In genomic region chr14:50451854-50452253, GRCh38 we compare ENCODE assay signal across 22 cellular contexts.
"Had no signal": no experiment of that assay in that cellular context is flagged by ENCODE, and none has a peak within 500 bp of the region (broad histone marks: within the 10 kb centered on the region; RNA-seq: fewer than 3 reads in every experiment).

No MANE protein-coding gene starts in this region.

- H3K27ac ChIP-seq: left ventricle myocardium inferior, ovary, prostate gland, right atrium auricular region, spleen, testis had no signal

- H3K4me3 ChIP-seq: left ventricle myocardium inferior, ovary, prostate gland, right atrium auricular region, spleen, testis had no signal

- FAIRE-seq: endometrium had no signal

- H3K4me1 ChIP-seq: left ventricle myocardium inferior, prostate gland, right atrium auricular region, spleen, testis had no signal

- DNase-seq: activated B cell treated with CpG ODN at 0.5 μM for 24 hours; activated CD4-positive, alpha-beta T cell treated with anti-CD3 and anti-CD28 coated beads for 36 hours; activated CD4-positive, alpha-beta T cell treated with anti-CD3 and anti-CD28 coated beads, Interleukin-2, amount 50 U/mL, for 4 hours; activated naive CD4-positive, alpha-beta T cell treated with Interleukin-2 at 50 U/mL for 16 hours; activated naive CD8-positive, alpha-beta T cell treated with anti-CD3 and anti-CD28 coated beads for 36 hours; activated T-cell treated with anti-CD3 and anti-CD28 coated beads, Interleukin-2, amount 50 U/mL, for 48 hours; effector CD4-positive, alpha-beta T cell; foreskin fibroblast; immature natural killer cell; left ventricle myocardium inferior; ovary; spleen; stimulated activated CD4-positive, alpha-beta T cell treated with anti-CD3 and anti-CD28 coated beads, Interleukin-4, amount 100 ng/mL, for 1 hour; stimulated activated naive CD4-positive, alpha-beta T cell; T1000; testis had no signal

- H3K4me3 Mint-ChIP-seq: activated B cell treated with CpG ODN at 0.5 μM for 24 hours; activated CD4-positive, alpha-beta T cell treated with anti-CD3 and anti-CD28 coated beads for 36 hours; activated naive CD8-positive, alpha-beta T cell treated with anti-CD3 and anti-CD28 coated beads for 36 hours; immature natural killer cell; natural killer cell treated with Interleukin-12 subunit alpha and Interleukin-12 subunit beta and Interleukin-15 and Interleukin-18, amount 100 ng/mL, for 72 hours; T-helper 1 cell treated with Interleukin-12 subunit alpha and Interleukin-12 subunit beta and Interleukin-4 antibody, amounts not matched to agents 30 μg/mL and 1 μg/mL, for 36 hours; type B pancreatic cell had no signal

- ATAC-seq: activated CD4-positive, alpha-beta T cell treated with anti-CD3 and anti-CD28 coated beads for 36 hours; natural killer cell treated with Interleukin-12 subunit alpha and Interleukin-12 subunit beta and Interleukin-15 and Interleukin-18, amount 100 ng/mL, for 72 hours had no signal

- H3K36me3 ChIP-seq: ovary, prostate gland had no signal

- H3K9me3 ChIP-seq: prostate gland, right atrium auricular region, spleen, testis had no signal

- H3K27me3 Mint-ChIP-seq: activated B cell treated with CpG ODN at 0.5 μM for 24 hours; activated CD4-positive, alpha-beta T cell treated with anti-CD3 and anti-CD28 coated beads for 36 hours; activated naive CD8-positive, alpha-beta T cell treated with anti-CD3 and anti-CD28 coated beads for 36 hours; natural killer cell treated with Interleukin-12 subunit alpha and Interleukin-12 subunit beta and Interleukin-15 and Interleukin-18, amount 100 ng/mL, for 72 hours; type B pancreatic cell had no signal

- H3K4me1 Mint-ChIP-seq: activated B cell treated with CpG ODN at 0.5 μM for 24 hours; activated naive CD8-positive, alpha-beta T cell treated with anti-CD3 and anti-CD28 coated beads for 36 hours; immature natural killer cell had no signal

- H3K9me3 Mint-ChIP-seq: activated naive CD8-positive, alpha-beta T cell treated with anti-CD3 and anti-CD28 coated beads for 36 hours; immature natural killer cell; natural killer cell treated with Interleukin-12 subunit alpha and Interleukin-12 subunit beta and Interleukin-15 and Interleukin-18, amount 100 ng/mL, for 72 hours; T-helper 1 cell treated with Interleukin-12 subunit alpha and Interleukin-12 subunit beta and Interleukin-4 antibody, amounts not matched to agents 30 μg/mL and 1 μg/mL, for 36 hours had no signal

- H3K27ac Mint-ChIP-seq: activated B cell treated with CpG ODN at 0.5 μM for 24 hours; activated naive CD8-positive, alpha-beta T cell treated with anti-CD3 and anti-CD28 coated beads for 36 hours; immature natural killer cell; T-helper 1 cell treated with Interleukin-12 subunit alpha and Interleukin-12 subunit beta and Interleukin-4 antibody, amounts not matched to agents 30 μg/mL and 1 μg/mL, for 36 hours; type B pancreatic cell had no signal

- H3K27me3 ChIP-seq: ovary, right atrium auricular region, spleen, testis had no signal
